33 cellular contexts compared by ENCODE assay signal in the genomic region with DNA sequence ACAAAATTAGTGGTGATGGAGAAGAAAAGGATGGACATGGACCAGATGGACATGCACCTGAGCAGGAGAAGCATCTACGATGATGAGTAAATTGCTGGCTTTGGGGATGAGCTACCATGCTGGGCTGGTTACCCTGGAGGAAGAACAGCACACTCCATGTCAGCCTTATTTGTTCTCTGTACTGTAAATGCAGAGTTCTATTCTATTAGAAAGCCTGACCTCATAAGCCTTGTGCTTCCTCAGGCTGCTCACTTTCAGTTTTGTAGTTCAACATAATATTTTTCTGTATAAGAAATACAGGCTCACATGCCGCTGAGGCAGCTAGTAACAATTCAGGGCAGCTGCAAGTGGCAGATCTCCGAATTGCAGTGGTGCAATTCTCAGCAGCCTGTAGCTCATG.
"Had no signal": no experiment of that assay in that cellular context is flagged by ENCODE, and none has a peak within 500 bp of the region (broad histone marks: within the 10 kb centered on the region; RNA-seq: fewer than 3 reads in every experiment).

No MANE protein-coding gene starts in this region.

- H3K4me3 ChIP-seq: cardiac muscle cell had no signal

- H3K9me3 Mint-ChIP-seq: activated B cell treated with CpG ODN at 0.5 μM for 24 hours had no signal

- H3K36me3 Mint-ChIP-seq: activated CD4-positive, alpha-beta memory T cell treated with anti-CD3 and anti-CD28 coated beads for 36 hours; activated naive CD8-positive, alpha-beta T cell had no signal

- H3K4me3 Mint-ChIP-seq: activated B cell treated with CpG ODN at 0.5 μM for 24 hours; activated CD4-positive, alpha-beta memory T cell treated with anti-CD3 and anti-CD28 coated beads for 36 hours; activated CD8-positive, alpha-beta memory T cell treated with anti-CD3 and anti-CD28 coated beads, Interleukin-2, amount 10 ng/mL, durations not matched to agents 7 days and 5 days; activated naive CD4-positive, alpha-beta T cell treated with anti-CD3 and anti-CD28 coated beads, Interleukin-2, amount 10 ng/mL, durations not matched to agents 7 days and 5 days; activated naive CD8-positive, alpha-beta T cell; activated naive CD8-positive, alpha-beta T cell treated with anti-CD3 and anti-CD28 coated beads, Interleukin-2, amount 50 U/mL, for 24 hours; central memory CD8-positive, alpha-beta T cell had no signal

- H3K9ac ChIP-seq: KMS-11 had no signal

- H3K4me1 Mint-ChIP-seq: activated B cell treated with CpG ODN at 0.5 μM for 24 hours; activated CD8-positive, alpha-beta memory T cell treated with anti-CD3 and anti-CD28 coated beads, Interleukin-2, amount 10 ng/mL, durations not matched to agents 7 days and 5 days; central memory CD8-positive, alpha-beta T cell had no signal

- H3K27me3 Mint-ChIP-seq: activated B cell treated with CpG ODN at 0.5 μM for 24 hours; activated CD4-positive, alpha-beta memory T cell treated with anti-CD3 and anti-CD28 coated beads for 36 hours; activated CD8-positive, alpha-beta memory T cell treated with anti-CD3 and anti-CD28 coated beads, Interleukin-2, amount 10 ng/mL, durations not matched to agents 7 days and 5 days; activated naive CD4-positive, alpha-beta T cell treated with anti-CD3 and anti-CD28 coated beads, Interleukin-2, amount 10 ng/mL, durations not matched to agents 7 days and 5 days; activated naive CD8-positive, alpha-beta T cell; activated naive CD8-positive, alpha-beta T cell treated with anti-CD3 and anti-CD28 coated beads, Interleukin-2, amount 50 U/mL, for 24 hours; central memory CD8-positive, alpha-beta T cell had no signal

- H3K27ac ChIP-seq: cardiac muscle cell, KMS-11, VCaP had no signal

- H3K27me3 ChIP-seq: cardiac muscle cell had no signal

- H3K4me2 ChIP-seq: KMS-11 had no signal

- H3K36me3 ChIP-seq: cardiac muscle cell had no signal

- ATAC-seq: activated CD8-positive, alpha-beta memory T cell treated with anti-CD3 and anti-CD28 coated beads, Interleukin-2, amount 10 ng/mL, durations not matched to agents 7 days and 5 days; activated naive CD8-positive, alpha-beta T cell treated with anti-CD3 and anti-CD28 coated beads, Interleukin-2, amount 50 U/mL, for 24 hours had no signal

- DNase-seq: activated B cell treated with CpG ODN at 0.5 μM for 24 hours; activated CD4-positive, alpha-beta memory T cell treated with anti-CD3 and anti-CD28 coated beads for 36 hours; activated CD4-positive, alpha-beta T cell treated with anti-CD3 and anti-CD28 coated beads for 4 hours; activated CD4-positive, alpha-beta T cell treated with anti-CD3 and anti-CD28 coated beads, Interleukin-2, amount 50 U/mL, for 1 hour; activated CD4-positive, CD25-positive, alpha-beta regulatory T cell treated with anti-CD3 and anti-CD28 coated beads, Interleukin-2, amount 50 U/mL, for 72 hours; activated CD8-positive, alpha-beta memory T cell treated with anti-CD3 and anti-CD28 coated beads for 24 hours; activated CD8-positive, alpha-beta memory T cell treated with anti-CD3 and anti-CD28 coated beads, Interleukin-2, amount 10 ng/mL, durations not matched to agents 7 days and 5 days; activated CD8-positive, alpha-beta memory T cell treated with anti-CD3 and anti-CD28 coated beads, Interleukin-2, amount 50 U/mL, for 48 hours; activated effector memory CD4-positive, alpha-beta T cell treated with Interleukin-2 at 50 U/mL for 16 hours; activated naive CD4-positive, alpha-beta T cell treated with anti-CD3 and anti-CD28 coated beads, Interleukin-2, amount 10 ng/mL, durations not matched to agents 7 days and 5 days; activated naive CD8-positive, alpha-beta T cell treated with anti-CD3 and anti-CD28 coated beads, Interleukin-2, amount 50 U/mL, for 24 hours; activated T-cell treated with anti-CD3 and anti-CD28 coated beads, Interleukin-2, amount 50 U/mL, for 48 hours; anterior cingulate cortex; MM.1S; MV-4-11; NCI-H1092; NCI-H1436 treated with DMSO at 0.1 percent for 48 hours; NCI-H187 treated with DMSO at 0.1 percent for 48 hours; NCI-H2081; NCI-H345; NCI-H510A; NCI-H526 treated with DMSO at 0.1 percent for 48 hours; OCI-M1; Right ventricle myocardium superior; SW 1271; T-helper 1 cell; T-helper 2 cell; T-helper 9 cell had no signal

- H3K27ac Mint-ChIP-seq: activated B cell treated with CpG ODN at 0.5 μM for 24 hours; activated CD4-positive, alpha-beta memory T cell treated with anti-CD3 and anti-CD28 coated beads for 36 hours; activated CD8-positive, alpha-beta memory T cell treated with anti-CD3 and anti-CD28 coated beads, Interleukin-2, amount 10 ng/mL, durations not matched to agents 7 days and 5 days; activated naive CD4-positive, alpha-beta T cell treated with anti-CD3 and anti-CD28 coated beads, Interleukin-2, amount 10 ng/mL, durations not matched to agents 7 days and 5 days; activated naive CD8-positive, alpha-beta T cell; activated naive CD8-positive, alpha-beta T cell treated with anti-CD3 and anti-CD28 coated beads, Interleukin-2, amount 50 U/mL, for 24 hours had no signal
